Comparison of ENCODE assay signal across 21 cellular contexts in genomic region chr2:63880603-63881002, GRCh38. TPM values are rescaled to one million over a fixed set of nuclear protein-coding genes. Genes with fewer than 3 reads are reported as not detected.
DNase-seq lines count a peak whose midpoint lies in the region; ATAC-seq and TF ChIP-seq lines count a peak whose summit lies in the region.
"Had no signal": no experiment of that assay in that cellular context is flagged by ENCODE, and none has a peak within 500 bp of the region (broad histone marks: within the 10 kb centered on the region; RNA-seq: fewer than 3 reads in every experiment).

No MANE protein-coding gene starts in this region.

- H3K27me3 Mint-ChIP-seq in activated T-cell treated with anti-CD3 and anti-CD28 coated beads, Interleukin-2, amount 50 U/mL, for 24 hours, result no peaks in the 10 kb centered on the region
- H3K27me3 Mint-ChIP-seq in GM23338 (ENCODE audit: insufficient read depth, low read depth, poor library complexity) (peaks cover 6% of the 10 kb centered on the region), endodermal cell (ENCODE audit: insufficient read depth) (no peaks in the 10 kb centered on the region)
- H3K27me3 Mint-ChIP-seq: activated CD4-positive, alpha-beta memory T cell treated with anti-CD3 and anti-CD28 coated beads, Interleukin-2, amount 10 ng/mL, durations not matched to agents 7 days and 5 days had no signal

- no peak overlapping the region for H2BK120ac ChIP-seq in trophoblast cell (ENCODE audit: insufficient read depth, low read length, poor library complexity)

- H3K4me3 ChIP-seq in GM23338 (peak overlapping the region; percentile 14; the same call in 1 of the 2 replicates), endodermal cell (ENCODE audit: low read length) (no peak overlapping the region), trophoblast cell (ENCODE audit: low read depth, low read length) (no peak overlapping the region)
- H3K4me3 ChIP-seq: BLaER1, body of pancreas, lung, spleen, stomach, transverse colon had no signal

- 48 to 50% methylated on average over 2 to 4 of the region's 4 CpGs for WGBS in endodermal cell (ENCODE audit: insufficient coverage in 1 of 2, insufficient read length in 1 of 2), 2 experiments
- WGBS in trophoblast cell (ENCODE audit: extremely low coverage, insufficient coverage, insufficient read length), result no CpG with 5 or more reads among the region's 4 CpGs

- no peak for DNase-seq in activated T-cell treated with anti-CD3 and anti-CD28 coated beads, Interleukin-2, amount 50 U/mL, for 24 hours
- DNase-seq in activated T-cell treated with anti-CD3 and anti-CD28 coated beads, Interleukin-2, amount 50 U/mL, for 1 hour, result no peak
- DNase-seq in GM23338 (ENCODE audit: low spot score), result peak; percentile 20
- peak; percentile 65 for DNase-seq in endodermal cell
- DNase-seq in trophoblast cell, result no peak
- DNase-seq in epidermal melanocyte (ENCODE audit: insufficient read length, low spot score), result no peak
- DNase-seq in mucosa of gallbladder (ENCODE audit: low spot score), result no peak
- no peak for DNase-seq in NCI-H1105 (lab: John Stamatoyannopoulos, UW)
- DNase-seq: activated CD4-positive, alpha-beta memory T cell treated with anti-CD3 and anti-CD28 coated beads, Interleukin-2, amount 10 ng/mL, durations not matched to agents 7 days and 5 days; activated CD4-positive, CD25-positive, alpha-beta regulatory T cell; body of pancreas; IMR-90; NCI-H748 treated with DMSO at 0.1 percent for 48 hours; SK-N-SH; spleen; stimulated activated CD4-positive, alpha-beta T cell treated with anti-CD3 and anti-CD28 coated beads, Interleukin-4, amount 100 ng/mL, for 4 hours; stomach; T-helper 9 cell; transverse colon had no signal

- no peaks in the 10 kb centered on the region for H3K9me3 Mint-ChIP-seq in activated T-cell treated with anti-CD3 and anti-CD28 coated beads, Interleukin-2, amount 50 U/mL, for 24 hours
- H3K9me3 Mint-ChIP-seq in GM23338, result no peaks in the 10 kb centered on the region
- H3K9me3 Mint-ChIP-seq in endodermal cell, result no peaks in the 10 kb centered on the region
- H3K9me3 Mint-ChIP-seq: activated CD4-positive, alpha-beta memory T cell treated with anti-CD3 and anti-CD28 coated beads, Interleukin-2, amount 10 ng/mL, durations not matched to agents 7 days and 5 days had no signal

- H3K4me2 ChIP-seq in GM23338 (peak overlapping the region; percentile 56), trophoblast cell (ENCODE audit: low read length) (no peak overlapping the region)
- H3K4me2 ChIP-seq: BLaER1, SK-N-SH had no signal

- H3K27ac ChIP-seq in GM23338 (ENCODE audit: low read depth), result peak overlapping the region; percentile 78
- no peak overlapping the region for H3K27ac ChIP-seq in endodermal cell (ENCODE audit: low read depth, low read length)
- no peak overlapping the region for H3K27ac ChIP-seq in trophoblast cell (ENCODE audit: low read depth, low read length)
- H3K27ac ChIP-seq: BLaER1, body of pancreas, spleen, stomach, transverse colon had no signal

- H3K4ac ChIP-seq in trophoblast cell (ENCODE audit: low read depth, low read length), result no peak overlapping the region

- H3K23ac ChIP-seq in trophoblast cell (ENCODE audit: low read length), result no peak overlapping the region

- H3K9ac ChIP-seq in endodermal cell (ENCODE audit: extremely low read depth, low read length, poor library complexity, severe bottlenecking) (no peak overlapping the region), trophoblast cell (ENCODE audit: low read length) (peak overlapping the region; percentile 43)
- H3K9ac ChIP-seq: BLaER1, SK-N-SH had no signal

- no peak overlapping the region for H2AK5ac ChIP-seq in trophoblast cell (ENCODE audit: low read length)

- no peaks in the 10 kb centered on the region for H3K9me3 ChIP-seq in endodermal cell (ENCODE audit: control insufficient read depth, low read length)
- H3K9me3 ChIP-seq in trophoblast cell (ENCODE audit: insufficient read depth, low read depth, low read length), result no peaks in the 10 kb centered on the region
- H3K9me3 ChIP-seq: BLaER1, body of pancreas, SK-N-SH, spleen, stomach, transverse colon had no signal

- H3K36me3 ChIP-seq in GM23338 (ENCODE audit: insufficient read depth) (peaks cover 44% of the 10 kb centered on the region), endodermal cell (ENCODE audit: control insufficient read depth, insufficient read depth, low read length) (peaks cover 55% of the 10 kb centered on the region), trophoblast cell (ENCODE audit: control insufficient read depth in 1 of 2, insufficient read depth in 2 of 2, low read length in 2 of 2) (peaks cover 2 to 19% of the 10 kb centered on the region in 2 experiments)

- H3K4me1 ChIP-seq in GM23338 (ENCODE audit: insufficient read depth), result peaks cover 57% of the 10 kb centered on the region
- H3K4me1 ChIP-seq in endodermal cell (ENCODE audit: control insufficient read depth, insufficient read depth, low read length), result peaks cover 3% of the 10 kb centered on the region
- no peaks in the 10 kb centered on the region for H3K4me1 ChIP-seq in trophoblast cell (ENCODE audit: control insufficient read depth in 1 of 2, insufficient read depth in 2 of 2, low read length in 2 of 2)
- H3K4me1 ChIP-seq: body of pancreas, spleen, transverse colon had no signal

- peaks cover 66% of the 10 kb centered on the region for H4K20me1 ChIP-seq in GM23338 (replicated peaks; ENCODE audit: insufficient read depth)

- no peaks in the 10 kb centered on the region for H3K9me2 ChIP-seq in GM23338 (ENCODE audit: insufficient read depth)
- H3K9me2 ChIP-seq: SK-N-SH had no signal

- no peak overlapping the region for H2AFZ ChIP-seq in GM23338
- H2AFZ ChIP-seq in trophoblast cell (ENCODE audit: insufficient read depth, low read length, poor library complexity), result no peak overlapping the region

- no peak overlapping the region for H2BK12ac ChIP-seq in trophoblast cell (ENCODE audit: low read length)

- no peak overlapping the region for H3K14ac ChIP-seq in trophoblast cell (ENCODE audit: low read length)

- peaks cover 71% of the 10 kb centered on the region for H3K36me3 Mint-ChIP-seq in activated T-cell treated with anti-CD3 and anti-CD28 coated beads, Interleukin-2, amount 50 U/mL, for 24 hours (ENCODE audit: low read depth)
- H3K36me3 Mint-ChIP-seq in GM23338 (ENCODE audit: low read depth), result peaks cover 79% of the 10 kb centered on the region
- H3K36me3 Mint-ChIP-seq in endodermal cell (ENCODE audit: low read depth), result peaks cover 58% of the 10 kb centered on the region

- no peak overlapping the region for H2BK5ac ChIP-seq in trophoblast cell (ENCODE audit: low read depth, low read length, poor library complexity)

- H3F3A ChIP-seq in GM23338 (replicated peaks; ENCODE audit: low read depth), result peaks cover 22% of the 10 kb centered on the region; the same call in 1 of the 2 replicates

- peaks cover 79% of the 10 kb centered on the region for H3K79me2 ChIP-seq in GM23338 (replicated peaks; ENCODE audit: insufficient read depth)
- no peaks in the 10 kb centered on the region for H3K79me2 ChIP-seq in trophoblast cell (ENCODE audit: control insufficient read depth, insufficient read depth, low read length, poor library complexity)

- no peak overlapping the region for H3K4me3 Mint-ChIP-seq in activated T-cell treated with anti-CD3 and anti-CD28 coated beads, Interleukin-2, amount 50 U/mL, for 24 hours
- no peak overlapping the region; the same call in 2 of the 3 replicates for H3K4me3 Mint-ChIP-seq in GM23338
- no peak overlapping the region for H3K4me3 Mint-ChIP-seq in endodermal cell
- H3K4me3 Mint-ChIP-seq: activated CD4-positive, alpha-beta memory T cell treated with anti-CD3 and anti-CD28 coated beads, Interleukin-2, amount 10 ng/mL, durations not matched to agents 7 days and 5 days had no signal

- H4K8ac ChIP-seq in trophoblast cell (ENCODE audit: low read depth, low read length), result no peak overlapping the region

- ATAC-seq in GM23338, result peak; percentile 33
- ATAC-seq: body of pancreas had no signal

- H3K27ac Mint-ChIP-seq in activated T-cell treated with anti-CD3 and anti-CD28 coated beads, Interleukin-2, amount 50 U/mL, for 24 hours, result peak overlapping the region; percentile 55
- H3K27ac Mint-ChIP-seq in GM23338 (peak overlapping the region; percentile 11; the same call in 1 of the 2 replicates), endodermal cell (peak overlapping the region; percentile 48)
- H3K27ac Mint-ChIP-seq: activated CD4-positive, alpha-beta memory T cell treated with anti-CD3 and anti-CD28 coated beads, Interleukin-2, amount 10 ng/mL, durations not matched to agents 7 days and 5 days had no signal

- no peak overlapping the region for H4K91ac ChIP-seq in trophoblast cell (ENCODE audit: low read depth, low read length)

- peaks cover 50% of the 10 kb centered on the region for H3K4me1 Mint-ChIP-seq in activated T-cell treated with anti-CD3 and anti-CD28 coated beads, Interleukin-2, amount 50 U/mL, for 24 hours (ENCODE audit: low read depth)
- H3K4me1 Mint-ChIP-seq in GM23338, result peaks cover 69% of the 10 kb centered on the region
- H3K4me1 Mint-ChIP-seq in endodermal cell, result peaks cover 31% of the 10 kb centered on the region

- H3K27me3 ChIP-seq in GM23338 (ENCODE audit: insufficient read depth) (no peaks in the 10 kb centered on the region), endodermal cell (ENCODE audit: control insufficient read depth, insufficient read depth, low read length, poor library complexity, severe bottlenecking) (no peaks in the 10 kb centered on the region), trophoblast cell (ENCODE audit: insufficient read depth, low read length) (no peaks in the 10 kb centered on the region)
- H3K27me3 ChIP-seq: BLaER1, body of pancreas, spleen, stomach, transverse colon had no signal

- no peak overlapping the region for H3K18ac ChIP-seq in trophoblast cell (ENCODE audit: low read length)

- no peaks in the 10 kb centered on the region for H3K79me1 ChIP-seq in trophoblast cell (ENCODE audit: low read length)

- no peak overlapping the region for H4K12ac ChIP-seq in trophoblast cell (ENCODE audit: low read depth, low read length)

- TF ChIP-seq CTCF in GM23338 (conservative IDR thresholded peaks at IDR 0.05; ENCODE audit: low read depth in 2 of 2) (no peak), endodermal cell (conservative IDR thresholded peaks at IDR 0.05) (no peak)

RNA-seq across cellular contexts. Expression of gene UGP2, which starts 38.9 kb away (rescaled TPM):
- 742 and 744 TPM in 2 replicates for total RNA-seq in GM23338 (2014; rRNA removed; shearing (Covaris generic))
- 906 and 943 TPM in 2 replicates for polyA plus RNA-seq in GM23338 (2016; fragmentation: Nextera tagmentation; extraction: Ambion mirVana)
- total RNA-seq in endodermal cell (100 to 1,000 TPM; 104 to 136 TPM), mucosa of gallbladder (129 TPM)
- polyA plus RNA-seq in endodermal cell (2013, experiment 1 of 2), result 118 TPM
- polyA plus RNA-seq in endodermal cell (2013, experiment 2 of 2), result 86.8 TPM
- polyA plus RNA-seq in trophoblast cell (2013), result 187 and 206 TPM in 2 replicates

Comparison
In these comparisons a context has a peak if more than half of its experiments do, and no peak if none do; other contexts are left out.
1. DNase-seq: peak in GM23338 (single experiment) and endodermal cell (single experiment); none in activated T-cell treated with anti-CD3 and anti-CD28 coated beads, Interleukin-2, amount 50 U/mL, for 24 hours (single experiment), activated T-cell treated with anti-CD3 and anti-CD28 coated beads, Interleukin-2, amount 50 U/mL, for 1 hour (single experiment), trophoblast cell (0 of 2), epidermal melanocyte (single experiment), mucosa of gallbladder (single experiment) and NCI-H1105 (single experiment).
2. Peak in every context shown above with its lines, with median percentiles within 50 percentile points of each other: H3K27ac Mint-ChIP-seq.